Comparison of ENCODE assay signal across 8 cellular contexts in genomic region chr1:47444578-47445465, GRCh38. TPM values are rescaled to one million over a fixed set of nuclear protein-coding genes. Genes with fewer than 3 reads are reported as not detected.
A peak's percentile ranks its signal among the peaks of the same experiment; 100 is the strongest.
DNase-seq lines count a peak whose midpoint lies in the region; ATAC-seq, FAIRE-seq and TF ChIP-seq lines count a peak whose summit lies in the region.

No MANE protein-coding gene starts in this region.

- TF ChIP-seq EP300 in SK-N-SH (IDR thresholded peaks at IDR 0.05; ENCODE audit: borderline replicate concordance in 1 of 2, low read depth in 1 of 2, low read length in 1 of 2) = no peak

- intact Hi-C loops in endothelial cell of umbilical vein (cut with micrococcal nuclease) = no loop called here

- no peak overlapping the region for H3K9ac ChIP-seq in SK-N-SH
- H3K9ac ChIP-seq in endothelial cell of umbilical vein (replicated peaks; ENCODE audit: extremely low read depth, insufficient read depth, low read length) = no peak overlapping the region

- ATAC-seq in HG02884 (IDR thresholded peaks at IDR 0.05; ENCODE audit: unreplicated experiment) = no peak

- H3K79me2 ChIP-seq in SK-N-SH (ENCODE audit: insufficient read depth) = no peaks in the 10 kb centered on the region
- H3K79me2 ChIP-seq in endothelial cell of umbilical vein (ENCODE audit: control insufficient read depth, insufficient read depth, low read length) = no peaks in the 10 kb centered on the region
- H3K79me2 ChIP-seq in osteoblast (ENCODE audit: insufficient read depth, low read length) = no peaks in the 10 kb centered on the region

- no peak for TF ChIP-seq RAD21 in SK-N-SH (IDR thresholded peaks at IDR 0.05; ENCODE audit: low read length)

- CTCF ChIA-PET in SK-N-SH (lab: Yijun Ruan, JAX) = interaction anchor here (0.6 to 7.9 kb wide), 5 partner anchors 8 to 271 kb away, joined by 3 to 94 read pairs (median 5); partner anchors contain the start of gene FOXD2
- CTCF ChIA-PET in endothelial cell of umbilical vein (lab: Charles Lee) = interaction anchor here (1.0 to 1.1 kb wide), 3 partner anchors 12 to 281 kb away, joined by 3 to 4 read pairs (median 3); no protein-coding TSS in a partner anchor

- POLR2A ChIA-PET in SK-N-SH (lab: Yijun Ruan, JAX) = no interaction called here
- POLR2A ChIA-PET in endothelial cell of umbilical vein (lab: Charles Lee) = interaction anchor here (0.6 kb wide), 1 partner anchor 46 kb away, joined by 6 read pairs; no protein-coding TSS in a partner anchor

- H4K20me1 ChIP-seq in SK-N-SH (ENCODE audit: insufficient read depth) = no peaks in the 10 kb centered on the region
- peaks cover 2% of the 10 kb centered on the region for H4K20me1 ChIP-seq in endothelial cell of umbilical vein (replicated peaks; ENCODE audit: control insufficient read depth, extremely low read depth, insufficient read depth, low read length)
- no peaks in the 10 kb centered on the region for H4K20me1 ChIP-seq in osteoblast (ENCODE audit: insufficient read depth, low read length)

- H3K4me1 ChIP-seq in SK-N-SH (ENCODE audit: control insufficient read depth in 1 of 2, insufficient read depth in 2 of 2, low read depth in 1 of 2, low read length in 1 of 2) (peaks cover 0 to 3% of the 10 kb centered on the region in 2 experiments; a peak in 1 of 4 replicates), endothelial cell of umbilical vein (ENCODE audit: control insufficient read depth, extremely low read depth, insufficient read depth, low read length) (peaks cover 4% of the 10 kb centered on the region), osteoblast (ENCODE audit: insufficient read depth, low read length) (no peaks in the 10 kb centered on the region)

- H3K9me3 ChIP-seq in SK-N-SH = no peaks in the 10 kb centered on the region
- H3K9me3 ChIP-seq in endothelial cell of umbilical vein (replicated peaks; ENCODE audit: control insufficient read depth, insufficient read depth, low read length) = no peaks in the 10 kb centered on the region
- H3K9me3 ChIP-seq in osteoblast (ENCODE audit: low read depth, low read length) = no peaks in the 10 kb centered on the region

- no peaks in the 10 kb centered on the region for H3K9me1 ChIP-seq in endothelial cell of umbilical vein (replicated peaks; ENCODE audit: control insufficient read depth, extremely low read depth, insufficient read depth, low read length)

- peak; percentile 8 for FAIRE-seq in endothelial cell of umbilical vein (lab: Jason Lieb, UNC)

- H3K27me3 ChIP-seq in SK-N-SH (ENCODE audit: insufficient read depth) (peaks cover 100% of the 10 kb centered on the region), endothelial cell of umbilical vein (ENCODE audit: control insufficient read depth in 2 of 2, insufficient read depth in 2 of 2, low read length in 2 of 2) (peaks cover 92 to 96% of the 10 kb centered on the region in 2 experiments), osteoblast (ENCODE audit: insufficient read depth, low read length) (peaks cover 75% of the 10 kb centered on the region)

- DNase-seq in DMS153 treated with DMSO at 0.1 percent for 48 hours (lab: John Stamatoyannopoulos, UW; ENCODE audit: unreplicated experiment) (peak; percentile 29), SK-N-SH (peak; percentile 55), endothelial cell of umbilical vein (ENCODE audit: low read depth, low spot score) (no peak), osteoblast (ENCODE audit: insufficient read length, low spot score, missing footprints) (peak; percentile 81), NCI-H187 (lab: John Stamatoyannopoulos, UW) (no peak), putamen (ENCODE audit: low spot score) (no peak), NCI-H226 (no peak)

- no peaks in the 10 kb centered on the region for H3K9me2 ChIP-seq in SK-N-SH

- H3K4me2 ChIP-seq in SK-N-SH = peak overlapping the region; percentile 75
- H3K4me2 ChIP-seq in endothelial cell of umbilical vein (ENCODE audit: insufficient read depth, low read length) = peak overlapping the region; percentile 16
- H3K4me2 ChIP-seq in osteoblast (ENCODE audit: insufficient read depth, low read length) = no peak overlapping the region

- no peak for TF ChIP-seq CTCF in SK-N-SH (IDR thresholded peaks at IDR 0.05)
- no peak for TF ChIP-seq CTCF in endothelial cell of umbilical vein (IDR thresholded peaks at IDR 0.05; ENCODE audit: extremely low read depth in 1 of 2, insufficient read depth in 1 of 2, low read depth in 1 of 2, low read length in 2 of 2)
- TF ChIP-seq CTCF in osteoblast (IDR thresholded peaks at IDR 0.05; ENCODE audit: extremely low read depth, low read depth, low read length) = no peak

- H3K27ac ChIP-seq in SK-N-SH (ENCODE audit: low read depth in 2 of 2, low read length in 1 of 2) (no peak overlapping the region), endothelial cell of umbilical vein (ENCODE audit: insufficient read depth, low read depth, low read length) (no peak overlapping the region), osteoblast (ENCODE audit: low read depth, low read length) (no peak overlapping the region)

- dilution Hi-C loops in endothelial cell of umbilical vein (cut with MboI; ENCODE audit: extremely low pct_ligation_motif_present, low sequenced_read_pairs) = no loop called here

- H3F3A ChIP-seq in SK-N-SH (replicated peaks; ENCODE audit: insufficient read depth) = no peaks in the 10 kb centered on the region

- WGBS in SK-N-SH (ENCODE audit: low lambda C conversion rate) = 2% methylated on average over 25 of the region's 72 CpGs

- TF ChIP-seq POLR2A in endothelial cell of umbilical vein (IDR thresholded peaks at IDR 0.05; ENCODE audit: low read depth, low read length) = no peak

- H3K4me3 ChIP-seq in SK-N-SH (ENCODE audit: low read depth in 2 of 2, low read length in 1 of 2) = peak overlapping the region in 1 of 2 experiments; percentile 27; a peak in 2 of 4 replicates
- H3K4me3 ChIP-seq in endothelial cell of umbilical vein (replicated peaks in 1 of 3; ENCODE audit: insufficient read depth in 1 of 3, low read depth in 1 of 3, low read length in 3 of 3) = no peak overlapping the region
- H3K4me3 ChIP-seq in osteoblast (ENCODE audit: insufficient read depth, low read length) = no peak overlapping the region

- no TSS peak for BruUV-seq in endothelial cell of umbilical vein (replicated peaks; lab: Mats Ljungman, UMichigan)

- H3K36me3 ChIP-seq in SK-N-SH (replicated peaks in 1 of 2; ENCODE audit: control insufficient read depth in 1 of 2, insufficient read depth in 2 of 2, low read length in 1 of 2) = no peaks in the 10 kb centered on the region
- H3K36me3 ChIP-seq in endothelial cell of umbilical vein (ENCODE audit: control insufficient read depth in 2 of 2, extremely low read depth in 1 of 2, insufficient read depth in 2 of 2, low read length in 2 of 2) = no peaks in the 10 kb centered on the region
- no peaks in the 10 kb centered on the region for H3K36me3 ChIP-seq in osteoblast (ENCODE audit: insufficient read depth, low read length)

- peak overlapping the region; percentile 14; the same call in 1 of the 2 replicates for H2AFZ ChIP-seq in SK-N-SH (ENCODE audit: low read depth)
- no peak overlapping the region for H2AFZ ChIP-seq in endothelial cell of umbilical vein (ENCODE audit: low read depth, low read length)
- H2AFZ ChIP-seq in osteoblast (ENCODE audit: low read length) = no peak overlapping the region

TF ChIP-seq in SK-N-SH, 30 proteins besides CTCF, POLR2A, EP300 and RAD21:
- TF ChIP-seq NRF1 (IDR thresholded peaks at IDR 0.05; ENCODE audit: low read depth, low read length) = no peak
- TF ChIP-seq TAF1 (IDR thresholded peaks at IDR 0.05; ENCODE audit: borderline replicate concordance, low read depth, low read length) = no peak
- no peak for TF ChIP-seq FOXM1 (IDR thresholded peaks at IDR 0.05; ENCODE audit: low read depth)
- no peak for TF ChIP-seq TEAD4 (IDR thresholded peaks at IDR 0.05; ENCODE audit: borderline replicate concordance, insufficient read depth)
- no peak for TF ChIP-seq TCF12 (IDR thresholded peaks at IDR 0.05)
- peak; percentile 89 for TF ChIP-seq EZH2phosphoT487 (IDR thresholded peaks at IDR 0.05; ENCODE audit: borderline replicate concordance, low read depth)

TF ChIP-seq in endothelial cell of umbilical vein, 7 proteins besides CTCF, POLR2A, EP300 and RAD21:
- peak; percentile 95 for TF ChIP-seq EZH2 (IDR thresholded peaks at IDR 0.05; ENCODE audit: borderline replicate concordance, low read depth, low read length, severe bottlenecking)
- TF ChIP-seq MAX (IDR thresholded peaks at IDR 0.05; ENCODE audit: insufficient read depth, insufficient read length) = no peak

RNA-seq across cellular contexts. Expression of gene FOXD2, which starts 7.0 kb away (rescaled TPM):
- not detected in 2 replicates for polyA plus RNA-seq in SK-N-SH (2012; rRNA removed)
- polyA plus RNA-seq in SK-N-SH (2012; cell fraction: cytosol; rRNA removed) = under 0.01 TPM in 1 of 2 replicates, not detected in the other
- not detected in 2 replicates for polyA plus RNA-seq in SK-N-SH (2012; cell fraction: nucleus; rRNA removed)
- total RNA-seq in endothelial cell of umbilical vein = 0.07 and 0.09 TPM in 2 replicates
- 0.01 and 0.03 TPM in 2 replicates for polyA plus RNA-seq in endothelial cell of umbilical vein
- 0.01 TPM in 1 of 2 replicates, not detected in the other for polyA plus RNA-seq in endothelial cell of umbilical vein (2011; cell fraction: cytosol; rRNA removed)
- polyA plus RNA-seq in endothelial cell of umbilical vein (2011; cell fraction: nucleus; rRNA removed) = not detected in 2 replicates
- polyA plus RNA-seq in endothelial cell of umbilical vein (2012) = 0.04 and 0.16 TPM in 2 replicates
- polyA minus RNA-seq in endothelial cell of umbilical vein = 0.06 TPM in 1 of 2 replicates, not detected in the other
- 0.51 TPM for polyA minus RNA-seq in endothelial cell of umbilical vein (2011; cell fraction: cytosol; rRNA and poly(A)+ RNA removed)
- 0.10 TPM in 2 replicates for polyA minus RNA-seq in endothelial cell of umbilical vein (2011; cell fraction: nucleus; rRNA and poly(A)+ RNA removed)
- 0.59 and 0.72 TPM in 2 replicates for total RNA-seq in osteoblast

RNA-seq across cellular contexts. Expression of gene FOXE3, which starts 28.7 kb away (rescaled TPM):
- not detected in 2 replicates for polyA plus RNA-seq in SK-N-SH (2012; rRNA removed)
- not detected in 2 replicates for polyA plus RNA-seq in SK-N-SH (2012; cell fraction: cytosol; rRNA removed)
- polyA plus RNA-seq in SK-N-SH (2012; cell fraction: nucleus; rRNA removed) = 0.10 TPM in 1 of 2 replicates, not detected in the other
- total RNA-seq in endothelial cell of umbilical vein = not detected in 2 replicates
- 0.06 TPM in 1 of 2 replicates, not detected in the other for polyA plus RNA-seq in endothelial cell of umbilical vein
- not detected in 2 replicates for polyA plus RNA-seq in endothelial cell of umbilical vein (2011; cell fraction: cytosol; rRNA removed)
- not detected in 2 replicates for polyA plus RNA-seq in endothelial cell of umbilical vein (2011; cell fraction: nucleus; rRNA removed)
- polyA plus RNA-seq in endothelial cell of umbilical vein (2012) = not detected in 2 replicates
- not detected in 2 replicates for polyA minus RNA-seq in endothelial cell of umbilical vein
- polyA minus RNA-seq in endothelial cell of umbilical vein (2011; cell fraction: cytosol; rRNA and poly(A)+ RNA removed) = not detected
- polyA minus RNA-seq in endothelial cell of umbilical vein (2011; cell fraction: nucleus; rRNA and poly(A)+ RNA removed) = not detected in 2 replicates
- total RNA-seq in osteoblast = not detected in 2 replicates

Comparison
In these comparisons a context has a peak if more than half of its experiments do, and no peak if none do; other contexts are left out.
1. DNase-seq: peak in DMS153 treated with DMSO at 0.1 percent for 48 hours (single experiment), SK-N-SH (single experiment) and osteoblast (single experiment); none in endothelial cell of umbilical vein (single experiment), NCI-H187 (0 of 2), putamen (single experiment) and NCI-H226 (single experiment).